Comparison of ENCODE assay signal across 1 cellular context in the genomic region with DNA sequence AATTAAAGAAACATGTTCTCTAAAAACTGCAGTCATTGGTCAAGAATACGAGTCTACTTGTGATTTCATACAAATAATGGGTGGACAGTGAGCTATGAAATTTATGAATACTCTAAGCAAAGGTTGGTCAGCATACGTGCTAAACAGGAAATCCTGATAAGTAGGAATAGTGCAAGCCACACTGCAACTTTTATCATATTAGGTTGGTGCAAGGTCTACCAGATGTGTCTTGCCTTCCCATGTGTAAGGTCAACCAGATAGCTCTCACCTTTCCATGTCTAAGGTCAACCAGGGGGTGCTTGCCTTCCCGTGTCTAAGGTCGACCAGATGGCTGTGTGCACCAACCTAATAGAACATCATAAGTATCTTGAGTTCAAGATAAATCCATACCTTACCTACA.
TF ChIP-seq lines count a peak whose summit lies in the region.

No MANE protein-coding gene starts in this region.

TF ChIP-seq in HepG2, 621 proteins besides CTCF, POLR2A, EP300 and RAD21:
- TF ChIP-seq ZNF619 (CRISPR knock-in tag; IDR thresholded peaks at IDR 0.05) (no peak), NR2F6 (IDR thresholded peaks at IDR 0.05) (0 out of 2 replicates have a peak, but pooled peaks have one; percentile 18), NR2F6 (CRISPR knock-in tag; IDR thresholded peaks at IDR 0.05) (no peak), RARA (CRISPR knock-in tag; IDR thresholded peaks at IDR 0.05) (peak; percentile 53; the same call in 1 of the 2 replicates)
